ENCODE assay signal across 9 cellular contexts in genomic region chr2:9234680-9235387, GRCh38. TPM values are rescaled to one million over a fixed set of nuclear protein-coding genes. Genes with fewer than 3 reads are reported as not detected.
DNase-seq lines count a peak whose midpoint lies in the region; ATAC-seq and TF ChIP-seq lines count a peak whose summit lies in the region.
"Had no signal": no experiment of that assay in that cellular context is flagged by ENCODE, and none has a peak within 500 bp of the region (broad histone marks: within the 10 kb centered on the region; RNA-seq: fewer than 3 reads in every experiment).

No MANE protein-coding gene starts in this region.

- no peak overlapping the region for H2AFZ ChIP-seq in GM23338

- H3K27me3 Mint-ChIP-seq in GM23338 (ENCODE audit: insufficient read depth, low read depth, poor library complexity): peaks cover 1% of the 10 kb centered on the region

- H3K36me3 ChIP-seq in GM23338 (ENCODE audit: insufficient read depth): no peaks in the 10 kb centered on the region

- peaks cover 38% of the 10 kb centered on the region for H3K4me1 Mint-ChIP-seq in GM23338

- TF ChIP-seq CTCF in GM23338 (conservative IDR thresholded peaks at IDR 0.05; ENCODE audit: low read depth in 2 of 2) (no peak), foreskin keratinocyte (conservative IDR thresholded peaks at IDR 0.05) (no peak), retinal pigment epithelial cell (conservative IDR thresholded peaks at IDR 0.05; ENCODE audit: low read depth, low read length) (no peak)

- no peak for DNase-seq in GM23338 (ENCODE audit: low spot score)
- peak; percentile 75 for DNase-seq in T1000 (lab: John Stamatoyannopoulos, UW)
- peak; percentile 98 to 99 for DNase-seq in foreskin keratinocyte
- DNase-seq in retinal pigment epithelial cell (ENCODE audit: low read depth): peak; percentile 64
- no peak for DNase-seq in stimulated activated CD4-positive, alpha-beta T cell treated with anti-CD3 and anti-CD28 coated beads, Interleukin-4, amount 100 ng/mL, for 24 hours
- DNase-seq in stimulated activated naive CD4-positive, alpha-beta T cell treated with Interleukin-2 at 50 U/mL for 16 hours (lab: John Stamatoyannopoulos, UW): no peak

- no peaks in the 10 kb centered on the region for H3F3A ChIP-seq in GM23338 (replicated peaks; ENCODE audit: low read depth)

- H3K27ac ChIP-seq in GM23338 (ENCODE audit: low read depth): no peak overlapping the region
- peak overlapping the region; percentile 49 for H3K27ac ChIP-seq in foreskin keratinocyte

- H4K20me1 ChIP-seq in GM23338 (replicated peaks; ENCODE audit: insufficient read depth): peaks cover 10% of the 10 kb centered on the region

- peaks cover 10% of the 10 kb centered on the region for H3K4me1 ChIP-seq in GM23338 (ENCODE audit: insufficient read depth)
- H3K4me1 ChIP-seq in foreskin keratinocyte: peaks cover 56% of the 10 kb centered on the region

- H3K9me3 Mint-ChIP-seq in GM23338: no peaks in the 10 kb centered on the region; the same call in 2 of the 3 replicates
- H3K9me3 Mint-ChIP-seq: T-helper 2 cell treated with Interferon-gamma antibody and Interleukin-4, amounts not matched to agents 5 μg/mL and 100 μg/mL, for 36 hours had no signal

- H3K4me2 ChIP-seq in GM23338: no peak overlapping the region

- no peaks in the 10 kb centered on the region for H3K9me2 ChIP-seq in GM23338 (ENCODE audit: insufficient read depth)

- peaks cover 94% of the 10 kb centered on the region for H3K79me2 ChIP-seq in GM23338 (replicated peaks; ENCODE audit: insufficient read depth)

- H3K4me3 Mint-ChIP-seq in GM23338: no peak overlapping the region
- H3K4me3 Mint-ChIP-seq: T-helper 2 cell treated with Interferon-gamma antibody and Interleukin-4, amounts not matched to agents 5 μg/mL and 100 μg/mL, for 36 hours had no signal

- 0 out of 2 replicates have a peak overlapping the region, but pooled peaks have one; percentile 2 for H3K27ac Mint-ChIP-seq in GM23338
- H3K27ac Mint-ChIP-seq: T-helper 2 cell treated with Interferon-gamma antibody and Interleukin-4, amounts not matched to agents 5 μg/mL and 100 μg/mL, for 36 hours had no signal

- H3K27me3 ChIP-seq in GM23338 (ENCODE audit: insufficient read depth): no peaks in the 10 kb centered on the region
- H3K27me3 ChIP-seq in foreskin keratinocyte: no peaks in the 10 kb centered on the region

- H3K36me3 Mint-ChIP-seq in GM23338 (ENCODE audit: low read depth): no peaks in the 10 kb centered on the region

- H3K4me3 ChIP-seq in GM23338 (no peak overlapping the region), retinal pigment epithelial cell (ENCODE audit: low read length) (no peak overlapping the region)

- no peak for ATAC-seq in GM23338
- peak; percentile 90 for ATAC-seq in foreskin keratinocyte
- no peak for ATAC-seq in HG02981 (IDR thresholded peaks at IDR 0.05; ENCODE audit: unreplicated experiment)
- no peak for ATAC-seq in GM18502 (IDR thresholded peaks at IDR 0.05; ENCODE audit: poor library complexity, unreplicated experiment)

TF ChIP-seq in GM23338, 12 proteins besides CTCF, POLR2A, EP300 and RAD21 (continues in another document):
- TF ChIP-seq ETS1 (IDR thresholded peaks at IDR 0.05): no peak
- TF ChIP-seq REST (IDR thresholded peaks at IDR 0.05; ENCODE audit: unreplicated experiment): no peak
- no peak for TF ChIP-seq ZNF462 (CRISPR knock-in tag; IDR thresholded peaks at IDR 0.05)
- no peak for TF ChIP-seq POLR2AphosphoS5 (IDR thresholded peaks at IDR 0.05; ENCODE audit: low read depth)

RNA-seq across cellular contexts. Expression of gene ASAP2, which starts 28.2 kb away (rescaled TPM):
- 15.6 and 16.5 TPM in 2 replicates for total RNA-seq in GM23338 (2014; rRNA removed; shearing (Covaris generic))
- polyA plus RNA-seq in GM23338 (2016; fragmentation: Nextera tagmentation; extraction: Ambion mirVana) (2.6 and 3.2 TPM in 2 replicates), foreskin keratinocyte (20.8 and 21.8 TPM in 2 replicates)
- total RNA-seq in foreskin keratinocyte: 57.2 and 69.3 TPM in 2 replicates

Comparison
In these comparisons a context has a peak if more than half of its experiments do, and no peak if none do; other contexts are left out.
1. DNase-seq: peak in T1000 (single experiment), foreskin keratinocyte (2 of 2) and retinal pigment epithelial cell (single experiment); none in GM23338 (single experiment), stimulated activated CD4-positive, alpha-beta T cell treated with anti-CD3 and anti-CD28 coated beads, Interleukin-4, amount 100 ng/mL, for 24 hours (single experiment) and stimulated activated naive CD4-positive, alpha-beta T cell treated with Interleukin-2 at 50 U/mL for 16 hours (single experiment).